9 cellular contexts compared by ENCODE assay signal in genomic region chr11:64355078-64355940, GRCh38. TPM values are rescaled to one million over a fixed set of nuclear protein-coding genes. Genes with fewer than 3 reads are reported as not detected.
DNase-seq lines count a peak whose midpoint lies in the region; ATAC-seq and TF ChIP-seq lines count a peak whose summit lies in the region.
"Had no signal": no experiment of that assay in that cellular context is flagged by ENCODE, and none has a peak within 500 bp of the region (broad histone marks: within the 10 kb centered on the region; RNA-seq: fewer than 3 reads in every experiment).

No MANE protein-coding gene starts in this region.

- H3K4me1 Mint-ChIP-seq in CD4-positive, alpha-beta T cell (ENCODE audit: low read depth): peaks cover 22% of the 10 kb centered on the region
- peaks cover 21 to 36% of the 10 kb centered on the region in 2 experiments for H3K4me1 Mint-ChIP-seq in H9

- H3K9me3 Mint-ChIP-seq in CD4-positive, alpha-beta T cell: no peaks in the 10 kb centered on the region
- no peaks in the 10 kb centered on the region for H3K9me3 Mint-ChIP-seq in H9
- H3K9me3 Mint-ChIP-seq: stimulated activated naive CD8-positive, alpha-beta T cell treated with anti-CD3 and anti-CD28 coated beads, Interleukin-15, Interleukin-2, amounts not matched to agents 100 ng/mL and 50 ng/mL, for 24 hours had no signal

- peak; percentile 42 for ATAC-seq in CD4-positive, alpha-beta T cell (ENCODE audit: poor library complexity)
- ATAC-seq in left cardiac atrium (peak; percentile 59 to 60), psoas muscle (peak; percentile 74 to 85 (median 82)), GM21717 (IDR thresholded peaks at IDR 0.05; ENCODE audit: unreplicated experiment) (no peak), GM21360 (IDR thresholded peaks at IDR 0.05; ENCODE audit: unreplicated experiment) (no peak)

- no peak overlapping the region for H2BK20ac ChIP-seq in H9 (ENCODE audit: low read depth, low read length, poor library complexity, severe bottlenecking)

- peak overlapping the region; percentile 6 for H3K4me2 ChIP-seq in H9 (ENCODE audit: insufficient read depth, insufficient read length, low read length)

- no peaks in the 10 kb centered on the region for H3K9me3 ChIP-seq in CD4-positive, alpha-beta T cell (ENCODE audit: control insufficient read depth, low read length)
- no peaks in the 10 kb centered on the region for H3K9me3 ChIP-seq in H9 (ENCODE audit: control insufficient read depth, low read depth, low read length)
- H3K9me3 ChIP-seq in psoas muscle: no peaks in the 10 kb centered on the region

- no peaks in the 10 kb centered on the region for H3K36me3 ChIP-seq in psoas muscle (ENCODE audit: insufficient read depth in 1 of 2, low read depth in 1 of 2)

- no peak overlapping the region for H3K27ac ChIP-seq in CD4-positive, alpha-beta T cell (ENCODE audit: low read depth, low read length)
- no peak overlapping the region for H3K27ac ChIP-seq in H9 (ENCODE audit: insufficient read length, low read depth, low read length)
- peak overlapping the region; percentile 21 for H3K27ac ChIP-seq in psoas muscle

- no peak overlapping the region for H3K4ac ChIP-seq in H9 (ENCODE audit: low read depth, low read length)

- H3K79me1 ChIP-seq in H9 (ENCODE audit: insufficient read depth, low read depth, low read length, poor library complexity, severe bottlenecking): no peaks in the 10 kb centered on the region

- no peak overlapping the region for H2BK12ac ChIP-seq in H9 (ENCODE audit: insufficient read length, low read depth, low read length)

- peaks cover 2% of the 10 kb centered on the region for H4K20me1 ChIP-seq in H9 (ENCODE audit: control insufficient read depth, insufficient read depth, insufficient read length)

- no peak overlapping the region for H3K9ac ChIP-seq in H9 (ENCODE audit: extremely low read depth, insufficient read length, low read length)

- H3T11ph ChIP-seq in H9 (ENCODE audit: low read length): no peak overlapping the region

- no peak overlapping the region for H3K14ac ChIP-seq in H9 (ENCODE audit: insufficient read depth, low read length)

- POLR2A ChIA-PET in CD4-positive, alpha-beta T cell (lab: Charles Lee): interaction anchor here (1.0 to 6.3 kb wide), 2 partner anchors 14 to 38 kb away, joined by 3 to 45 read pairs; partner anchors contain the start of genes PRDX5 and TRMT112

- peaks cover 18% of the 10 kb centered on the region for H3K36me3 Mint-ChIP-seq in CD4-positive, alpha-beta T cell (ENCODE audit: low read depth)
- H3K36me3 Mint-ChIP-seq in H9 (ENCODE audit: insufficient read depth in 1 of 3, low read depth in 3 of 3): no peaks in the 10 kb centered on the region; a peak in 1 of 7 replicates

- H4K5ac ChIP-seq in H9 (ENCODE audit: insufficient read length, low read depth, low read length): no peak overlapping the region

- no peak for TF ChIP-seq CTCF in CD4-positive, alpha-beta T cell (IDR thresholded peaks at IDR 0.05)
- TF ChIP-seq CTCF in H9 (conservative IDR thresholded peaks at IDR 0.05): peak; percentile 74
- peak; percentile 59 for TF ChIP-seq CTCF in psoas muscle (IDR thresholded peaks at IDR 0.05)

- peaks cover 12% of the 10 kb centered on the region for H3K23me2 ChIP-seq in H9 (ENCODE audit: insufficient read length, low read depth, low read length, poor library complexity, severe bottlenecking)

- no peak overlapping the region for H3K27ac Mint-ChIP-seq in CD4-positive, alpha-beta T cell
- H3K27ac Mint-ChIP-seq in H9: peak overlapping the region in 2 of 3 experiments; percentile 37 to 49; a peak in 3 of 7 replicates
- H3K27ac Mint-ChIP-seq: stimulated activated naive CD8-positive, alpha-beta T cell treated with anti-CD3 and anti-CD28 coated beads, Interleukin-15, Interleukin-2, amounts not matched to agents 100 ng/mL and 50 ng/mL, for 24 hours had no signal

- peaks cover 2% of the 10 kb centered on the region; the same call in 1 of the 2 replicates for H3K4me1 ChIP-seq in H9 (ENCODE audit: insufficient read depth, low read length)
- H3K4me1 ChIP-seq in psoas muscle: peaks cover 6% of the 10 kb centered on the region

- no peak overlapping the region for H2AFZ ChIP-seq in H9 (ENCODE audit: low read length)

- no peaks in the 10 kb centered on the region for H3K27me3 Mint-ChIP-seq in CD4-positive, alpha-beta T cell
- H3K27me3 Mint-ChIP-seq in H9 (ENCODE audit: low read depth): no peaks in the 10 kb centered on the region
- H3K27me3 Mint-ChIP-seq: stimulated activated naive CD8-positive, alpha-beta T cell treated with anti-CD3 and anti-CD28 coated beads, Interleukin-15, Interleukin-2, amounts not matched to agents 100 ng/mL and 50 ng/mL, for 24 hours had no signal

- no peak overlapping the region for H4K91ac ChIP-seq in H9 (ENCODE audit: insufficient read length, low read depth, low read length)

- H2AK5ac ChIP-seq in H9 (ENCODE audit: insufficient read length, low read length): no peak overlapping the region

- no peaks in the 10 kb centered on the region for H3K27me3 ChIP-seq in CD4-positive, alpha-beta T cell (ENCODE audit: control insufficient read depth, insufficient read depth, low read length)
- no peaks in the 10 kb centered on the region; the same call in 1 of the 2 replicates for H3K27me3 ChIP-seq in H9 (ENCODE audit: insufficient read depth, low read length)
- H3K27me3 ChIP-seq in psoas muscle (ENCODE audit: insufficient read depth in 3 of 3, low read length in 2 of 3): peaks cover 0 to 9% (median 3%) of the 10 kb centered on the region in 3 donors

- no peak overlapping the region for H3K4me3 Mint-ChIP-seq in CD4-positive, alpha-beta T cell
- 0 out of 5 replicates have a peak overlapping the region, but pooled peaks of 1 of the 2 experiments have one; percentile 14 for H3K4me3 Mint-ChIP-seq in H9
- H3K4me3 Mint-ChIP-seq: stimulated activated naive CD8-positive, alpha-beta T cell treated with anti-CD3 and anti-CD28 coated beads, Interleukin-15, Interleukin-2, amounts not matched to agents 100 ng/mL and 50 ng/mL, for 24 hours had no signal

- intact Hi-C loops in CD4-positive, alpha-beta T cell (cut with DNase I, micrococcal nuclease): loop anchor here in 1 of 2 experiments (5.0 kb wide), 1 partner anchor 38 kb away; the partner anchor contains the start of genes PRDX5 and TRMT112
- intact Hi-C loops in left cardiac atrium (cut with DNase I): no loop called here
- intact Hi-C loops in psoas muscle (cut with DNase I): loop anchor here (2.0 to 5.0 kb wide), 2 partner anchors 33 to 37 kb away; partner anchors contain the start of gene PRDX5 (in 1 of the 2)

- no peak overlapping the region for H4K8ac ChIP-seq in H9 (replicated peaks; ENCODE audit: insufficient read length, low read depth, low read length)

- H2BK15ac ChIP-seq in H9 (ENCODE audit: low read depth, low read length): peak overlapping the region; percentile 2; the same call in 1 of the 2 replicates

- DNase-seq in CD4-positive, alpha-beta T cell: peak in 3 of 10 experiments; percentile 45 to 50 (median 50)
- DNase-seq in H9 (peak; percentile 90), NCI-H748 treated with DMSO at 0.1 percent for 48 hours (lab: John Stamatoyannopoulos, UW) (peak; percentile 24), amygdala (lab: John Stamatoyannopoulos, UW) (peak in 46 of 56 donors; percentile 13 to 76 (median 54)), left cardiac atrium (peak; percentile 87), psoas muscle (peak; percentile 83 to 91)

- no peak overlapping the region for H3K23ac ChIP-seq in H9 (ENCODE audit: insufficient read length, low read depth, low read length)

- H3K18ac ChIP-seq in H9 (ENCODE audit: insufficient read length, low read depth, low read length): peak overlapping the region; percentile 32

- no peaks in the 10 kb centered on the region for H3K79me2 ChIP-seq in H9 (ENCODE audit: insufficient read depth, low read length)

- no peak overlapping the region for H2BK5ac ChIP-seq in H9 (ENCODE audit: insufficient read length, low read length)

- no peak overlapping the region for H2BK120ac ChIP-seq in H9 (ENCODE audit: low read depth, low read length, poor library complexity, severe bottlenecking)

- no CpG with 5 or more reads among the region's 23 CpGs for WGBS in H9 (ENCODE audit: extremely low coverage, insufficient read length, low lambda C conversion rate)
- WGBS in psoas muscle, 3 donors: 18 to 20% (median 19%) methylated on average over 23 of the region's 23 CpGs

- CTCF ChIA-PET in CD4-positive, alpha-beta T cell (lab: Charles Lee): interaction anchor here (0.8 to 1.3 kb wide), 3 partner anchors 13 to 37 kb away, joined by 3 to 12 read pairs (median 3); partner anchors contain the start of genes PRDX5 and TRMT112

- no peak overlapping the region for H3K56ac ChIP-seq in H9 (ENCODE audit: insufficient read length, low read depth, low read length)

- peak overlapping the region; percentile 37 for H3K4me3 ChIP-seq in psoas muscle

RNA-seq across cellular contexts. Expression of gene RPS6KA4, which starts 3.7 kb away (rescaled TPM):
- total RNA-seq in CD4-positive, alpha-beta T cell: 1 to 10 TPM; 7.3 to 9.2 TPM
- total RNA-seq in H9 (2021) (10.8 and 11.1 TPM in 2 replicates), left cardiac atrium (10 to 100 TPM; 18.1 to 20.1 TPM), psoas muscle (10 to 100 TPM in 3 of 4 donors, 1 to 10 TPM in 1; 9.5 to 15.9 (median 13.6) TPM)
- 10 to 100 TPM; 11.5 to 13.8 (median 13.1) TPM for polyA plus RNA-seq in psoas muscle

RNA-seq across cellular contexts. Expression of gene CCDC88B, which starts 15.3 kb away (rescaled TPM):
- 100 to 1,000 TPM; 107 to 112 TPM for total RNA-seq in CD4-positive, alpha-beta T cell
- total RNA-seq in H9 (2021) (11.2 and 12.2 TPM in 2 replicates), left cardiac atrium (10 to 100 TPM in 1 of 2 donors, 1 to 10 TPM in 1; 9.2 to 10.6 TPM), psoas muscle (1 to 10 TPM; 1.4 to 2.9 (median 2.2) TPM)
- 1 to 10 TPM; 2.5 to 3.6 (median 3.2) TPM for polyA plus RNA-seq in psoas muscle

RNA-seq across cellular contexts. Expression of gene PRDX5, which starts 37.4 kb away (rescaled TPM):
- total RNA-seq in CD4-positive, alpha-beta T cell: 10 to 100 TPM; 31.7 to 33.1 TPM
- total RNA-seq in H9 (2021): 225 and 228 TPM in 2 replicates
- 100 to 1,000 TPM; 264 to 298 TPM for total RNA-seq in left cardiac atrium
- 100 to 1,000 TPM; 122 to 178 (median 156) TPM for total RNA-seq in psoas muscle
- 100 to 1,000 TPM; 304 to 323 (median 321) TPM for polyA plus RNA-seq in psoas muscle

RNA-seq across cellular contexts. Expression of gene TRMT112, which starts 38.0 kb away (rescaled TPM):
- total RNA-seq in CD4-positive, alpha-beta T cell: 10 to 100 TPM; 70.5 to 71.4 TPM
- total RNA-seq in H9 (2021) (315 and 341 TPM in 2 replicates), left cardiac atrium (100 to 1,000 TPM in 1 of 2 donors, 10 to 100 TPM in 1; 94.1 to 101 TPM), psoas muscle (100 to 1,000 TPM in 1 of 4 donors, 10 to 100 TPM in 3; 78.1 to 135 (median 88.0) TPM)
- 100 to 1,000 TPM; 125 to 311 (median 190) TPM for polyA plus RNA-seq in psoas muscle

RNA-seq across cellular contexts. Expression of gene ESRRA, which starts 50.0 kb away (rescaled TPM):
- total RNA-seq in CD4-positive, alpha-beta T cell: 10 to 100 TPM; 10.9 to 12.0 TPM
- total RNA-seq in H9 (2021): 42.3 and 44.0 TPM in 2 replicates
- total RNA-seq in left cardiac atrium: 100 to 1,000 TPM; 147 to 150 TPM
- total RNA-seq in psoas muscle: 100 to 1,000 TPM; 104 to 261 (median 146) TPM
- 100 to 1,000 TPM; 274 to 362 (median 316) TPM for polyA plus RNA-seq in psoas muscle

Comparison
In these comparisons a context has a peak if more than half of its experiments do, and no peak if none do; other contexts are left out.
1. ATAC-seq: peak in CD4-positive, alpha-beta T cell (single experiment), left cardiac atrium (2 of 2) and psoas muscle (4 of 4); none in GM21717 (single experiment) and GM21360 (single experiment).
2. intact Hi-C loops: an anchor here in psoas muscle (2.0 to 5.0 kb wide); none called in left cardiac atrium.